8 cellular contexts compared by ENCODE assay signal in genomic region chr3:4290272-4290893, GRCh38. TPM values are rescaled to one million over a fixed set of nuclear protein-coding genes. Genes with fewer than 3 reads are reported as not detected.
DNase-seq lines count a peak whose midpoint lies in the region; ATAC-seq and TF ChIP-seq lines count a peak whose summit lies in the region.

No MANE protein-coding gene starts in this region.

- no peak overlapping the region for H2AFZ ChIP-seq in Karpas-422 (ENCODE audit: low read length)
- H2AFZ ChIP-seq in fibroblast of lung (ENCODE audit: low read length), result no peak overlapping the region
- no peak overlapping the region for H2AFZ ChIP-seq in osteoblast (ENCODE audit: low read length)

- no peaks in the 10 kb centered on the region for H3K9me2 ChIP-seq in Karpas-422 (replicated peaks; ENCODE audit: insufficient read depth, low read length)

- H3K27ac ChIP-seq in heart left ventricle (no peak overlapping the region), right cardiac atrium (ENCODE audit: low read length) (no peak overlapping the region), Karpas-422 (ENCODE audit: low read length) (no peak overlapping the region), WERI-Rb-1 (no peak overlapping the region), fibroblast of lung (ENCODE audit: insufficient read depth, low read length) (no peak overlapping the region), osteoblast (ENCODE audit: low read depth, low read length) (no peak overlapping the region)

- no peaks in the 10 kb centered on the region for H3K4me1 ChIP-seq in heart left ventricle
- H3K4me1 ChIP-seq in right cardiac atrium (ENCODE audit: control insufficient read depth, insufficient read depth, low read length), result no peaks in the 10 kb centered on the region
- H3K4me1 ChIP-seq in Karpas-422 (ENCODE audit: low read length), result no peaks in the 10 kb centered on the region
- no peaks in the 10 kb centered on the region for H3K4me1 ChIP-seq in fibroblast of lung (ENCODE audit: control insufficient read depth, extremely low read depth, insufficient read depth, low read length)
- H3K4me1 ChIP-seq in osteoblast (ENCODE audit: insufficient read depth, low read length), result no peaks in the 10 kb centered on the region

- H3K9ac ChIP-seq in Karpas-422 (ENCODE audit: low read length), result no peak overlapping the region
- no peak overlapping the region for H3K9ac ChIP-seq in fibroblast of lung (ENCODE audit: insufficient read depth, low read length)

- H4K20me1 ChIP-seq in Karpas-422 (ENCODE audit: insufficient read depth, low read depth, low read length) (no peaks in the 10 kb centered on the region), fibroblast of lung (ENCODE audit: control insufficient read depth, extremely low read depth, insufficient read depth, low read length) (no peaks in the 10 kb centered on the region), osteoblast (ENCODE audit: insufficient read depth, low read length) (no peaks in the 10 kb centered on the region)

- DNase-seq in heart left ventricle, result no peak
- DNase-seq in right cardiac atrium, result no peak
- peak; percentile 78 for DNase-seq in Karpas-422
- DNase-seq in WERI-Rb-1, result peak; percentile 30
- DNase-seq in fibroblast of lung (ENCODE audit: low read depth in 2 of 2), result peak; percentile 23 to 61
- DNase-seq in osteoblast (ENCODE audit: insufficient read length, low spot score, missing footprints), result no peak
- no peak for DNase-seq in T1000 (lab: John Stamatoyannopoulos, UW)

- H3K79me2 ChIP-seq in Karpas-422 (ENCODE audit: low read length) (no peaks in the 10 kb centered on the region), fibroblast of lung (ENCODE audit: control insufficient read depth, insufficient read depth, low read length) (no peaks in the 10 kb centered on the region), osteoblast (ENCODE audit: insufficient read depth, low read length) (no peaks in the 10 kb centered on the region)

- TF ChIP-seq CTCF in heart left ventricle (IDR thresholded peaks at IDR 0.05) (peak; percentile 89 to 97 (median 92)), WERI-Rb-1 (IDR thresholded peaks at IDR 0.05; ENCODE audit: low read depth, low read length) (peak; percentile 76), fibroblast of lung (conservative IDR thresholded peaks at IDR 0.05 in 1 of 2, IDR thresholded peaks at IDR 0.05 in 1 of 2; ENCODE audit: low read depth in 1 of 2, low read length in 2 of 2) (peak; percentile 81 to 92), osteoblast (IDR thresholded peaks at IDR 0.05; ENCODE audit: extremely low read depth, low read depth, low read length) (peak; percentile 86)

- TF ChIP-seq POLR2A in heart left ventricle (IDR thresholded peaks at IDR 0.05), result no peak

- no peak overlapping the region for H3K4me2 ChIP-seq in Karpas-422 (ENCODE audit: low read depth, low read length, poor library complexity, severe bottlenecking)
- H3K4me2 ChIP-seq in fibroblast of lung (ENCODE audit: extremely low read depth, insufficient read depth, low read length), result no peak overlapping the region
- no peak overlapping the region for H3K4me2 ChIP-seq in osteoblast (ENCODE audit: insufficient read depth, low read length)

- H3K4me3 ChIP-seq in heart left ventricle (no peak overlapping the region), right cardiac atrium (ENCODE audit: low read length) (no peak overlapping the region), Karpas-422 (ENCODE audit: low read length) (no peak overlapping the region), WERI-Rb-1 (ENCODE audit: low read depth, low read length) (no peak overlapping the region), fibroblast of lung (replicated peaks in 1 of 4; ENCODE audit: control extremely low read depth in 1 of 4, insufficient read depth in 1 of 4, low read depth in 3 of 4, low read length in 4 of 4) (no peak overlapping the region), osteoblast (ENCODE audit: insufficient read depth, low read length) (no peak overlapping the region)

- WGBS in heart left ventricle, 4 donors, result 2 to 5% (median 3%) methylated on average over 5 of the region's 5 CpGs
- 1% methylated on average over 5 of the region's 5 CpGs for WGBS in right cardiac atrium

- H3K36me3 ChIP-seq in heart left ventricle (no peaks in the 10 kb centered on the region), Karpas-422 (ENCODE audit: insufficient read depth, low read length) (no peaks in the 10 kb centered on the region), WERI-Rb-1 (no peaks in the 10 kb centered on the region), fibroblast of lung (ENCODE audit: control insufficient read depth, insufficient read depth, low read length) (no peaks in the 10 kb centered on the region), osteoblast (ENCODE audit: insufficient read depth, low read length) (no peaks in the 10 kb centered on the region)

- intact Hi-C loops in heart left ventricle (cut with DNase I) (loop anchor here in 8 of 10 donors (1.0 to 10.0 kb wide), 5 partner anchors 266 to 1093 kb away; no protein-coding TSS in a partner anchor), right cardiac atrium (cut with DNase I) (loop anchor here in 2 of 4 donors (5.0 kb wide), 1 partner anchor 1088 kb away; no protein-coding TSS in a partner anchor)

- no peaks in the 10 kb centered on the region for H3K27me3 ChIP-seq in heart left ventricle
- H3K27me3 ChIP-seq in right cardiac atrium (ENCODE audit: control insufficient read depth, insufficient read depth), result no peaks in the 10 kb centered on the region
- no peaks in the 10 kb centered on the region for H3K27me3 ChIP-seq in Karpas-422 (ENCODE audit: low read length)
- no peaks in the 10 kb centered on the region for H3K27me3 ChIP-seq in WERI-Rb-1 (ENCODE audit: insufficient read depth, low read depth, severe bottlenecking)
- no peaks in the 10 kb centered on the region for H3K27me3 ChIP-seq in fibroblast of lung (ENCODE audit: control insufficient read depth, insufficient read depth, low read length)
- no peaks in the 10 kb centered on the region for H3K27me3 ChIP-seq in osteoblast (ENCODE audit: insufficient read depth, low read length)

- H3K9me3 ChIP-seq in heart left ventricle (no peaks in the 10 kb centered on the region), right cardiac atrium (ENCODE audit: control insufficient read depth, low read length) (no peaks in the 10 kb centered on the region), Karpas-422 (ENCODE audit: low read length) (no peaks in the 10 kb centered on the region), WERI-Rb-1 (ENCODE audit: severe bottlenecking) (no peaks in the 10 kb centered on the region), fibroblast of lung (ENCODE audit: control insufficient read depth, insufficient read depth, low read depth, low read length) (no peaks in the 10 kb centered on the region), osteoblast (ENCODE audit: low read depth, low read length) (no peaks in the 10 kb centered on the region)

- ATAC-seq in heart left ventricle (no peak), right cardiac atrium (no peak), GM21619 (IDR thresholded peaks at IDR 0.05; ENCODE audit: unreplicated experiment) (peak; percentile 83)

RNA-seq across cellular contexts. Expression of gene SETMAR, which starts 12.8 kb away (rescaled TPM):
- total RNA-seq in heart left ventricle (10 to 100 TPM in 8 of 9 donors, 1 to 10 TPM in 1; 8.5 to 20.0 (median 13.8) TPM), right cardiac atrium (10 to 100 TPM; 13.1 to 18.4 (median 17.3) TPM), fibroblast of lung (13.9 and 14.1 TPM in 2 replicates), osteoblast (11.9 and 13.0 TPM in 2 replicates)
- polyA plus RNA-seq in heart left ventricle (10 to 100 TPM in 1 of 2 donors, 1 to 10 TPM in 1; 6.2 to 20.2 TPM), right cardiac atrium (18.1 TPM), fibroblast of lung (12.3 and 14.7 TPM in 2 replicates)
- 6.0 and 16.9 TPM in 2 replicates for total RNA-seq in Karpas-422 (2014; rRNA removed; shearing (Covaris generic); ENCODE audit: low replicate concordance)
- 8.9 and 11.8 TPM in 2 replicates for polyA plus RNA-seq in fibroblast of lung (2012)
- polyA minus RNA-seq in fibroblast of lung (ENCODE audit: low replicate concordance), result 6.0 TPM in 1 of 2 replicates, not detected in the other

Comparison
In these comparisons a context has a peak if more than half of its experiments do, and no peak if none do; other contexts are left out.
1. DNase-seq: peak in Karpas-422 (single experiment), WERI-Rb-1 (single experiment) and fibroblast of lung (2 of 2); none in heart left ventricle (0 of 5), right cardiac atrium (0 of 3), osteoblast (single experiment) and T1000 (single experiment).
2. Peak in every context shown above with its lines, with median percentiles within 50 percentile points of each other: CTCF ChIP-seq.